Comparison of ENCODE assay signal across 8 cellular contexts in genomic region chr22:24230911-24231656, GRCh38. TPM values are rescaled to one million over a fixed set of nuclear protein-coding genes. Genes with fewer than 3 reads are reported as not detected.
DNase-seq lines count a peak whose midpoint lies in the region; ATAC-seq, FAIRE-seq and TF ChIP-seq lines count a peak whose summit lies in the region.

No MANE protein-coding gene starts in this region.

- no peak overlapping the region for H2AFZ ChIP-seq in Karpas-422 (ENCODE audit: low read length)

- no peak overlapping the region for H3K4me3 Mint-ChIP-seq in endothelial cell (ENCODE audit: unreplicated experiment)

- no peaks in the 10 kb centered on the region for H3K9me2 ChIP-seq in Karpas-422 (replicated peaks; ENCODE audit: insufficient read depth, low read length)

- 30 to 56% (median 43%) methylated on average over 17 to 18 of the region's 18 CpGs for WGBS in small intestine, 3 donors

- H3K9ac ChIP-seq in Karpas-422 (ENCODE audit: low read length) = no peak overlapping the region

- H3K4me3 ChIP-seq in Karpas-422 (ENCODE audit: low read length) = no peak overlapping the region
- H3K4me3 ChIP-seq in small intestine (ENCODE audit: low read depth in 1 of 2, low read length in 2 of 2) = no peak overlapping the region

- H3K9me3 ChIP-seq in Karpas-422 (ENCODE audit: low read length) (no peaks in the 10 kb centered on the region), small intestine (ENCODE audit: control insufficient read depth, low read depth) (no peaks in the 10 kb centered on the region)

- intact Hi-C loops in sciatic nerve (cut with DNase I) = no loop called here

- H3K27me3 Mint-ChIP-seq in endothelial cell (ENCODE audit: unreplicated experiment) = peaks cover 2% of the 10 kb centered on the region

- H3K4me1 ChIP-seq in Karpas-422 (ENCODE audit: low read length) (no peaks in the 10 kb centered on the region), small intestine (ENCODE audit: control insufficient read depth in 2 of 2, insufficient read depth in 1 of 2, low read depth in 1 of 2, low read length in 1 of 2) (no peaks in the 10 kb centered on the region)

- no peaks in the 10 kb centered on the region for H3K79me2 ChIP-seq in Karpas-422 (ENCODE audit: low read length)

- H3K4me2 ChIP-seq in Karpas-422 (ENCODE audit: low read depth, low read length, poor library complexity, severe bottlenecking) = no peak overlapping the region

- no peaks in the 10 kb centered on the region for H3K4me1 Mint-ChIP-seq in endothelial cell (ENCODE audit: unreplicated experiment)

- FAIRE-seq in small intestine (lab: Jason Lieb, UNC) = no peak

- DNase-seq in AG09319 (ENCODE audit: extremely low read depth, low read depth) (no peak), Karpas-422 (peak; percentile 86), endothelial cell (ENCODE audit: low spot score) (peak; percentile 75), small intestine (peak; percentile 37), NCI-H1105 treated with DMSO at 0.1 percent for 48 hours (lab: John Stamatoyannopoulos, UW) (no peak), sciatic nerve (ENCODE audit: low spot score) (no peak)
- peak; percentile 77 to 83 for DNase-seq in activated CD4-positive, alpha-beta T cell treated with anti-CD3 and anti-CD28 coated beads, Interleukin-2, amount 50 U/mL, for 48 hours

- H3K27me3 ChIP-seq in Karpas-422 (ENCODE audit: low read length) (no peaks in the 10 kb centered on the region), small intestine (ENCODE audit: control insufficient read depth in 2 of 2, insufficient read depth in 2 of 2, low read length in 2 of 2) (no peaks in the 10 kb centered on the region)

- H4K20me1 ChIP-seq in Karpas-422 (ENCODE audit: insufficient read depth, low read depth, low read length) = no peaks in the 10 kb centered on the region

- peak; percentile 11 for TF ChIP-seq CTCF in AG09319 (IDR thresholded peaks at IDR 0.05; ENCODE audit: low read depth, low read length)
- TF ChIP-seq CTCF in endothelial cell (IDR thresholded peaks at IDR 0.05; ENCODE audit: unreplicated experiment) = peak; percentile 70

- ATAC-seq in GM18858 (IDR thresholded peaks at IDR 0.05; ENCODE audit: unreplicated experiment) = no peak
- no peak for ATAC-seq in sciatic nerve

- H3K9me3 Mint-ChIP-seq in endothelial cell (ENCODE audit: unreplicated experiment) = no peaks in the 10 kb centered on the region

- H3K27ac ChIP-seq in Karpas-422 (ENCODE audit: low read length) (no peak overlapping the region), small intestine (ENCODE audit: low read depth in 1 of 2, low read length in 1 of 2) (no peak overlapping the region)

- H3K27ac Mint-ChIP-seq in endothelial cell (ENCODE audit: unreplicated experiment) = no peak overlapping the region

- H3K36me3 ChIP-seq in Karpas-422 (ENCODE audit: insufficient read depth, low read length) (no peaks in the 10 kb centered on the region), small intestine (ENCODE audit: control insufficient read depth in 2 of 2, insufficient read depth in 2 of 2, low read length in 2 of 2) (no peaks in the 10 kb centered on the region)

- no peaks in the 10 kb centered on the region for H3K36me3 Mint-ChIP-seq in endothelial cell (ENCODE audit: low read depth, unreplicated experiment)

RNA-seq across cellular contexts. Expression of gene GGT5, which starts 13.8 kb away (rescaled TPM):
- not detected in 2 replicates for total RNA-seq in Karpas-422 (2014; rRNA removed; shearing (Covaris generic); ENCODE audit: low replicate concordance)
- 1.6 TPM for total RNA-seq in endothelial cell (ENCODE audit: unreplicated experiment)
- polyA plus RNA-seq in small intestine = 10 to 100 TPM in 2 of 3 donors, under 1 TPM in 1; 0.67 to 31.2 (median 10.8) TPM
- 38.2 TPM for total RNA-seq in sciatic nerve

RNA-seq across cellular contexts. Expression of gene SPECC1L, which starts 39.5 kb away (rescaled TPM):
- total RNA-seq in Karpas-422 (2014; rRNA removed; shearing (Covaris generic); ENCODE audit: low replicate concordance) = 33.7 and 35.1 TPM in 2 replicates
- total RNA-seq in endothelial cell (ENCODE audit: unreplicated experiment) = 80.6 TPM
- 10 to 100 TPM in 1 of 3 donors, 1 to 10 TPM in 2; 6.0 to 12.5 (median 7.3) TPM for polyA plus RNA-seq in small intestine
- 86.2 TPM for total RNA-seq in sciatic nerve

RNA-seq across cellular contexts. Expression of gene SUSD2, which starts 49.8 kb away (rescaled TPM):
- 0.14 and 0.26 TPM in 2 replicates for total RNA-seq in Karpas-422 (2014; rRNA removed; shearing (Covaris generic); ENCODE audit: low replicate concordance)
- 0.38 TPM for total RNA-seq in endothelial cell (ENCODE audit: unreplicated experiment)
- polyA plus RNA-seq in small intestine = 10 to 100 TPM in 1 of 3 donors, 1 to 10 TPM in 2; 6.1 to 15.0 (median 7.6) TPM
- total RNA-seq in sciatic nerve = 4.1 TPM

Comparison
In these comparisons a context has a peak if more than half of its experiments do, and no peak if none do; other contexts are left out.
1. DNase-seq: peak in Karpas-422 (single experiment), activated CD4-positive, alpha-beta T cell treated with anti-CD3 and anti-CD28 coated beads, Interleukin-2, amount 50 U/mL, for 48 hours (2 of 2), endothelial cell (single experiment) and small intestine (single experiment); none in AG09319 (single experiment), NCI-H1105 treated with DMSO at 0.1 percent for 48 hours (single experiment) and sciatic nerve (single experiment).
2. RNA of gene GGT5, which starts 13.8 kb away (total RNA-seq): 38.2 TPM in sciatic nerve (single experiment); 1.6 TPM in endothelial cell (single experiment) and not detected in Karpas-422; every median in the first group is over 10 times any median in the second.